In genomic region chr1:156638189-156638588, GRCh38 we compare ENCODE assay signal across 26 cellular contexts. TPM values are rescaled to one million over a fixed set of nuclear protein-coding genes. Genes with fewer than 3 reads are reported as not detected.
"Had no signal": no experiment of that assay in that cellular context is flagged by ENCODE, and none has a peak within 500 bp of the region (broad histone marks: within the 10 kb centered on the region; RNA-seq: fewer than 3 reads in every experiment).

No MANE protein-coding gene starts in this region.

- H3K27ac ChIP-seq: coronary artery, left lung, right atrium auricular region, skin epidermis, suprapubic skin, upper lobe of left lung had no signal

- DNase-seq: activated B cell treated with CpG ODN at 0.5 μM for 24 hours; activated CD4-positive, alpha-beta T cell treated with anti-CD3 and anti-CD28 coated beads for 48 hours; activated CD8-positive, alpha-beta memory T cell treated with anti-CD3 and anti-CD28 coated beads, Interleukin-2, amount 50 U/mL, for 4 hours; activated CD8-positive, alpha-beta T cell treated with anti-CD3 and anti-CD28 coated beads, Interleukin-2, amount 10 ng/mL, durations not matched to agents 7 days and 5 days; activated effector memory CD4-positive, alpha-beta T cell treated with anti-CD3 and anti-CD28 coated beads, Interleukin-2, amount 50 U/mL, for 16 hours; activated T-cell treated with anti-CD3 and anti-CD28 coated beads, Interleukin-2, amount 50 U/mL, for 48 hours; adrenal gland; central memory CD4-positive, alpha-beta T cell; effector CD4-positive, alpha-beta T cell; foreskin fibroblast; left lung; mammary epithelial cell; naive B cell; stimulated activated CD4-positive, alpha-beta T cell treated with anti-CD3 and anti-CD28 coated beads, Interleukin-4, amount 100 ng/mL, for 4 hours; stimulated activated CD8-positive, alpha-beta memory T cell treated with anti-CD3 and anti-CD28 coated beads, Interleukin-4, amount 100 ng/mL, for 48 hours; stimulated activated naive CD8-positive, alpha-beta T cell treated with anti-CD3 and anti-CD28 coated beads, Interleukin-15, Interleukin-2, amounts not matched to agents 100 U/mL and 50 U/mL, for 24 hours; T-helper 2 cell; upper lobe of left lung had no signal

- H3K4me3 ChIP-seq: adrenal gland, coronary artery, left lung, right atrium auricular region, skin epidermis, suprapubic skin, upper lobe of left lung had no signal

- H3K36me3 Mint-ChIP-seq: naive B cell had no signal

- ATAC-seq: activated CD8-positive, alpha-beta T cell treated with anti-CD3 and anti-CD28 coated beads, Interleukin-2, amount 10 ng/mL, durations not matched to agents 7 days and 5 days; left lung; stimulated activated naive CD8-positive, alpha-beta T cell treated with anti-CD3 and anti-CD28 coated beads, Interleukin-15, Interleukin-2, amounts not matched to agents 100 U/mL and 50 U/mL, for 24 hours had no signal

- H3K9me3 ChIP-seq: adrenal gland, left lung, right atrium auricular region, suprapubic skin, upper lobe of left lung had no signal

- H3K36me3 ChIP-seq: adrenal gland, left lung, right atrium auricular region, suprapubic skin, upper lobe of left lung had no signal

- H3K9me3 Mint-ChIP-seq: activated B cell treated with CpG ODN at 0.5 μM for 24 hours; activated naive CD4-positive, alpha-beta T cell treated with anti-CD3 and anti-CD28 coated beads, Interleukin-2, amount 50 U/mL, for 24 hours; naive B cell had no signal

- H3K4me3 Mint-ChIP-seq: activated B cell treated with CpG ODN at 0.5 μM for 24 hours; activated CD8-positive, alpha-beta T cell treated with anti-CD3 and anti-CD28 coated beads, Interleukin-2, amount 10 ng/mL, durations not matched to agents 7 days and 5 days; activated naive CD4-positive, alpha-beta T cell treated with anti-CD3 and anti-CD28 coated beads, Interleukin-2, amount 50 U/mL, for 24 hours; naive B cell had no signal

- H3K27ac Mint-ChIP-seq: activated B cell treated with CpG ODN at 0.5 μM for 24 hours; activated CD8-positive, alpha-beta T cell treated with anti-CD3 and anti-CD28 coated beads, Interleukin-2, amount 10 ng/mL, durations not matched to agents 7 days and 5 days; activated naive CD4-positive, alpha-beta T cell treated with anti-CD3 and anti-CD28 coated beads, Interleukin-2, amount 50 U/mL, for 24 hours; naive B cell had no signal

RNA-seq across cellular contexts. Expression of gene BCAN, which starts 3.7 kb away (rescaled TPM):
- total RNA-seq: activated CD8-positive, alpha-beta T cell treated with anti-CD3 and anti-CD28 coated beads, Interleukin-2, amount 10 ng/mL, durations not matched to agents 7 days and 5 days; endothelial cell of umbilical vein; mammary epithelial cell; mononuclear cell; right atrium auricular region had no signal
- polyA plus RNA-seq: keratinocyte, mammary epithelial cell had no signal

RNA-seq across cellular contexts. Expression of gene HAPLN2, which starts 19.0 kb away (rescaled TPM):
- total RNA-seq: activated B cell treated with CpG ODN at 0.5 μM for 24 hours; activated CD8-positive, alpha-beta T cell treated with anti-CD3 and anti-CD28 coated beads, Interleukin-2, amount 10 ng/mL, durations not matched to agents 7 days and 5 days; endothelial cell of umbilical vein; mammary epithelial cell had no signal
- polyA plus RNA-seq: endothelial cell of umbilical vein, keratinocyte, mammary epithelial cell had no signal

RNA-seq across cellular contexts. Expression of gene NES, which starts 39.0 kb away (rescaled TPM):
- total RNA-seq: activated B cell treated with CpG ODN at 0.5 μM for 24 hours; activated CD8-positive, alpha-beta T cell treated with anti-CD3 and anti-CD28 coated beads, Interleukin-2, amount 10 ng/mL, durations not matched to agents 7 days and 5 days; mononuclear cell had no signal
- polyA plus RNA-seq: keratinocyte had no signal
